ENCODE assay signal across 8 cellular contexts in the genomic region with DNA sequence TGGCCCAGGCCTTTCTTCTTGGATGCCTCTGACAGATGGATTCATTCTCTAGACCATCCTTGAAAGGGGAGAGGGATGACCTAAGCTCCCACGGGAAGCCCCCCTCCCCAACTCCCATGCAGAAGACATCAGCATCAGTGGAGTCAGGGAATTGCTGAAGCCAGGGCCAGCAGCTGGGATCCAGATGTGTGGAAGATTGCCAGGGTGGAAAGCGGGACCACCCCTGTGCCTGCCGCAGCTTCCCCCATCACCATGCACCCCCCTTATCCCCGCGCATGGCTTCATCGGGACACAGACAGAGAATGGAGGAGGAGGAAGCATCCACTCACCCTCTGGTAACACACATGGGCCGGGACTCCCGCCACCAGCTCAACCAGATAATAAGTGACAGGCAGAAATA.
"Had no signal": no experiment of that assay in that cellular context is flagged by ENCODE, and none has a peak within 500 bp of the region (broad histone marks: within the 10 kb centered on the region; RNA-seq: fewer than 3 reads in every experiment).

No MANE protein-coding gene starts in this region.

- H3K9me3 Mint-ChIP-seq: GM23338, H9 had no signal

- H2AFZ ChIP-seq: GM23338 had no signal

- H3K4me3 Mint-ChIP-seq: GM23338, H9 had no signal

- H3K4me2 ChIP-seq: GM23338 had no signal

- H3K4me3 ChIP-seq: GM23338, K562 had no signal

- DNase-seq: H9, HCEC 1CT, IMR-90 had no signal

- FAIRE-seq: H1, H54, HTR-8/SVneo, K562 had no signal

- H3K27ac Mint-ChIP-seq: GM23338, H9 had no signal

- ATAC-seq: GM23338, K562 had no signal
